Comparison of ENCODE assay signal across 8 cellular contexts in genomic region chr7:43647772-43648643, GRCh38.
DNase-seq lines count a peak whose midpoint lies in the region; ATAC-seq lines count a peak whose summit lies in the region.

No MANE protein-coding gene starts in this region.

- H3K36me3 ChIP-seq in naive thymus-derived CD4-positive, alpha-beta T cell (ENCODE audit: control insufficient read depth in 2 of 3, insufficient read depth in 3 of 3, low read length in 3 of 3), result peaks cover 0 to 11% (median 0%) of the 10 kb centered on the region in 3 experiments

- H3K4me3 Mint-ChIP-seq in naive thymus-derived CD4-positive, alpha-beta T cell, result peak overlapping the region; percentile 78 to 91 (median 83)

- peak overlapping the region; percentile 80 for H3K27ac ChIP-seq in naive thymus-derived CD4-positive, alpha-beta T cell (ENCODE audit: low read depth, low read length)

- POLR2A ChIA-PET in naive thymus-derived CD4-positive, alpha-beta T cell (lab: Charles Lee), result interaction anchor here (0.6 to 12.4 kb wide), 10 partner anchors 12 to 63 kb away, joined by 3 to 210 read pairs (median 18); partner anchors contain the start of gene STK17A

- H3K4me1 Mint-ChIP-seq in naive thymus-derived CD4-positive, alpha-beta T cell, result peaks cover 79 to 98% (median 94%) of the 10 kb centered on the region in 7 donors

- CTCF ChIA-PET in naive thymus-derived CD4-positive, alpha-beta T cell (lab: Charles Lee), result interaction anchor here (0.9 to 7.3 kb wide), 8 partner anchors 8 to 65 kb away, joined by 3 to 99 read pairs (median 6); partner anchors contain the start of gene STK17A

- H3K36me3 Mint-ChIP-seq in naive thymus-derived CD4-positive, alpha-beta T cell, result peaks cover 4 to 44% (median 24%) of the 10 kb centered on the region in 5 donors

- H3K27me3 ChIP-seq in naive thymus-derived CD4-positive, alpha-beta T cell (ENCODE audit: control insufficient read depth in 2 of 2, insufficient read depth in 2 of 2, low read length in 2 of 2), result no peaks in the 10 kb centered on the region

- H3K4me1 ChIP-seq in naive thymus-derived CD4-positive, alpha-beta T cell (ENCODE audit: control insufficient read depth in 2 of 2, insufficient read depth in 2 of 2, low read length in 2 of 2), result peaks cover 88 to 89% of the 10 kb centered on the region in 2 donors

- H3K9me3 ChIP-seq in naive thymus-derived CD4-positive, alpha-beta T cell (ENCODE audit: control insufficient read depth in 2 of 3, low read length in 3 of 3), result no peaks in the 10 kb centered on the region

- H3K9me3 Mint-ChIP-seq in naive thymus-derived CD4-positive, alpha-beta T cell, result peaks cover 0 to 6% (median 0%) of the 10 kb centered on the region in 11 donors

- intact Hi-C loops in naive thymus-derived CD4-positive, alpha-beta T cell (cut with micrococcal nuclease), result loop anchor here (1.0 to 5.0 kb wide), 10 partner anchors 8 to 1766 kb away; partner anchors contain the start of genes MRPL32 (in 1 of the 2) and PSMA2 (in 1 of the 2)

- ATAC-seq in HG02938 (IDR thresholded peaks at IDR 0.05; ENCODE audit: unreplicated experiment), result peak; percentile 4
- ATAC-seq in naive thymus-derived CD4-positive, alpha-beta T cell, result peak; percentile 2

- peak overlapping the region; percentile 22 for H3K4me3 ChIP-seq in naive thymus-derived CD4-positive, alpha-beta T cell (ENCODE audit: low read length)

- peak overlapping the region in 8 of 9 donors; percentile 90 to 100 (median 98) for H3K27ac Mint-ChIP-seq in naive thymus-derived CD4-positive, alpha-beta T cell

- H3K27me3 Mint-ChIP-seq in naive thymus-derived CD4-positive, alpha-beta T cell, result no peaks in the 10 kb centered on the region

- DNase-seq in NCI-H748 (lab: John Stamatoyannopoulos, UW; ENCODE audit: unreplicated experiment) (peak; percentile 10), NCI-H748 treated with DMSO at 0.1 percent for 48 hours (lab: John Stamatoyannopoulos, UW) (no peak), NCI-H2196 treated with DMSO at 0.1 percent for 48 hours (lab: John Stamatoyannopoulos, UW; ENCODE audit: unreplicated experiment) (peak; percentile 81), fibroblast of gingiva (ENCODE audit: low read depth) (peak; percentile 99), ureter (ENCODE audit: low spot score) (peak; percentile 79)
- DNase-seq in activated T-cell treated with anti-CD3 and anti-CD28 coated beads, Interleukin-2, amount 50 U/mL, for 48 hours, result peak; percentile 72 to 74
- DNase-seq in naive thymus-derived CD4-positive, alpha-beta T cell, result peak in 3 of 9 donors; percentile 34 to 53 (median 50)
